ENCODE assay signal across 1 cellular context in the genomic region with DNA sequence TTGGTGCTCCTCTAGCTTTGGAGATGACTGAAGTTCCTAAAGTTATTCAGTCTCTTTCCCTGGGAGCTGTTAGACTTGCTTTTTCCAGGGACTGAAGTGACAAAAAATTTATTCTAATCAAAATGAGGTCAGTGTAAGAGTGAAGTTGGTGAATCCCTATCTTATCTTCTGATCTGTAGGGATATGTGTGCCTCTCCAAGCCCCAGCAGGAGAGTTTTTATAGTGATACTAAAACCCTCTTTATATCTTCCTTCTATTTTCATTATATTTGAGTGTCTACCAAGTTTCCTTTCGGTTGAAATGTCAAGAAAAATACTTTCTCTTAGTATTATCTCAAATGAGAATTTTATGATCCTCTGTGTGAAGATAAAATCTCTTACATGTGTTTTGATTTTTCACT.
TF ChIP-seq lines count a peak whose summit lies in the region.

No MANE protein-coding gene starts in this region.

TF ChIP-seq in HEK293, 187 proteins besides CTCF, POLR2A, EP300 and RAD21 (continued from another document and continues in another):
- no peak for TF ChIP-seq REPIN1 (tag by site-specific recombination; IDR thresholded peaks at IDR 0.05; ENCODE audit: low read depth)
- peak; percentile 58; the same call in 1 of the 2 replicates for TF ChIP-seq ZEB2 (tag by site-specific recombination; IDR thresholded peaks at IDR 0.05)
- TF ChIP-seq ZNF561 (tag by site-specific recombination; IDR thresholded peaks at IDR 0.05; ENCODE audit: borderline replicate concordance): peak; percentile 83
- no peak for TF ChIP-seq ZSCAN23 (tag by site-specific recombination; IDR thresholded peaks at IDR 0.05)
- no peak for TF ChIP-seq ZNF707 (tag by site-specific recombination; IDR thresholded peaks at IDR 0.05)
- TF ChIP-seq ZNF16 (tag by site-specific recombination; IDR thresholded peaks at IDR 0.05; ENCODE audit: low read depth): no peak
- TF ChIP-seq GLIS1 (tag by site-specific recombination; IDR thresholded peaks at IDR 0.05): 0 out of 2 replicates have a peak, but pooled peaks have one; percentile 17
- TF ChIP-seq ZNF560 (tag by site-specific recombination; IDR thresholded peaks at IDR 0.05; ENCODE audit: borderline replicate concordance): no peak
- TF ChIP-seq GLI2 (tag by site-specific recombination; IDR thresholded peaks at IDR 0.05; ENCODE audit: borderline replicate concordance, low read depth): peak; percentile 46; the same call in 1 of the 2 replicates
- TF ChIP-seq ZNF610 (tag by site-specific recombination; IDR thresholded peaks at IDR 0.05; ENCODE audit: borderline replicate concordance): no peak
- peak; percentile 61; the same call in 1 of the 2 replicates for TF ChIP-seq MZF1 (tag by site-specific recombination; IDR thresholded peaks at IDR 0.05; ENCODE audit: borderline replicate concordance)
- peak; percentile 72; the same call in 1 of the 2 replicates for TF ChIP-seq TCF7L2 (IDR thresholded peaks at IDR 0.05; ENCODE audit: borderline replicate concordance, low read depth, low read length)
- TF ChIP-seq ZNF174 (tag by site-specific recombination; IDR thresholded peaks at IDR 0.05): no peak
- TF ChIP-seq, protein P1, sequence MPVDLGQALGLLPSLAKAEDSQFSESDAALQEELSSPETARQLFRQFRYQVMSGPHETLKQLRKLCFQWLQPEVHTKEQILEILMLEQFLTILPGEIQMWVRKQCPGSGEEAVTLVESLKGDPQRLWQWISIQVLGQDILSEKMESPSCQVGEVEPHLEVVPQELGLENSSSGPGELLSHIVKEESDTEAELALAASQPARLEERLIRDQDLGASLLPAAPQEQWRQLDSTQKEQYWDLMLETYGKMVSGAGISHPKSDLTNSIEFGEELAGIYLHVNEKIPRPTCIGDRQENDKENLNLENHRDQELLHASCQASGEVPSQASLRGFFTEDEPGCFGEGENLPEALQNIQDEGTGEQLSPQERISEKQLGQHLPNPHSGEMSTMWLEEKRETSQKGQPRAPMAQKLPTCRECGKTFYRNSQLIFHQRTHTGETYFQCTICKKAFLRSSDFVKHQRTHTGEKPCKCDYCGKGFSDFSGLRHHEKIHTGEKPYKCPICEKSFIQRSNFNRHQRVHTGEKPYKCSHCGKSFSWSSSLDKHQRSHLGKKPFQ (tag by site-specific recombination; IDR thresholded peaks at IDR 0.05): peak; percentile 71
- no peak for TF ChIP-seq ZNF654 (tag by site-specific recombination; IDR thresholded peaks at IDR 0.05; ENCODE audit: low read depth)
- TF ChIP-seq ZNF24 (tag by site-specific recombination; IDR thresholded peaks at IDR 0.05): peak; percentile 60; the same call in 1 of the 2 replicates
- peak; percentile 71 for TF ChIP-seq KLF8 (tag by site-specific recombination; IDR thresholded peaks at IDR 0.05)
- TF ChIP-seq ZNF274 (IDR thresholded peaks at IDR 0.05; ENCODE audit: low read length): no peak
- TF ChIP-seq ZNF274 (tag by site-specific recombination; IDR thresholded peaks at IDR 0.05; ENCODE audit: borderline replicate concordance): no peak
- TF ChIP-seq, protein P2, sequence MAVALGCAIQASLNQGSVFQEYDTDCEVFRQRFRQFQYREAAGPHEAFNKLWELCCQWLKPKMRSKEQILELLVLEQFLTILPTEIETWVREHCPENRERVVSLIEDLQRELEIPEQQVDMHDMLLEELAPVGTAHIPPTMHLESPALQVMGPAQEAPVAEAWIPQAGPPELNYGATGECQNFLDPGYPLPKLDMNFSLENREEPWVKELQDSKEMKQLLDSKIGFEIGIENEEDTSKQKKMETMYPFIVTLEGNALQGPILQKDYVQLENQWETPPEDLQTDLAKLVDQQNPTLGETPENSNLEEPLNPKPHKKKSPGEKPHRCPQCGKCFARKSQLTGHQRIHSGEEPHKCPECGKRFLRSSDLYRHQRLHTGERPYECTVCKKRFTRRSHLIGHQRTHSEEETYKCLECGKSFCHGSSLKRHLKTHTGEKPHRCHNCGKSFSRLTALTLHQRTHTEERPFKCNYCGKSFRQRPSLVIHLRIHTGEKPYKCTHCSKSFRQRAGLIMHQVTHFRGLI (tag by site-specific recombination; IDR thresholded peaks at IDR 0.05): 0 out of 2 replicates have a peak, but pooled peaks have one; percentile 24
- TF ChIP-seq ZNF157 (tag by site-specific recombination; IDR thresholded peaks at IDR 0.05): no peak
- no peak for TF ChIP-seq ZNF521 (tag by site-specific recombination; IDR thresholded peaks at IDR 0.05)
- TF ChIP-seq ZNF585B (tag by site-specific recombination; IDR thresholded peaks at IDR 0.05): no peak
- TF ChIP-seq, protein P3, sequence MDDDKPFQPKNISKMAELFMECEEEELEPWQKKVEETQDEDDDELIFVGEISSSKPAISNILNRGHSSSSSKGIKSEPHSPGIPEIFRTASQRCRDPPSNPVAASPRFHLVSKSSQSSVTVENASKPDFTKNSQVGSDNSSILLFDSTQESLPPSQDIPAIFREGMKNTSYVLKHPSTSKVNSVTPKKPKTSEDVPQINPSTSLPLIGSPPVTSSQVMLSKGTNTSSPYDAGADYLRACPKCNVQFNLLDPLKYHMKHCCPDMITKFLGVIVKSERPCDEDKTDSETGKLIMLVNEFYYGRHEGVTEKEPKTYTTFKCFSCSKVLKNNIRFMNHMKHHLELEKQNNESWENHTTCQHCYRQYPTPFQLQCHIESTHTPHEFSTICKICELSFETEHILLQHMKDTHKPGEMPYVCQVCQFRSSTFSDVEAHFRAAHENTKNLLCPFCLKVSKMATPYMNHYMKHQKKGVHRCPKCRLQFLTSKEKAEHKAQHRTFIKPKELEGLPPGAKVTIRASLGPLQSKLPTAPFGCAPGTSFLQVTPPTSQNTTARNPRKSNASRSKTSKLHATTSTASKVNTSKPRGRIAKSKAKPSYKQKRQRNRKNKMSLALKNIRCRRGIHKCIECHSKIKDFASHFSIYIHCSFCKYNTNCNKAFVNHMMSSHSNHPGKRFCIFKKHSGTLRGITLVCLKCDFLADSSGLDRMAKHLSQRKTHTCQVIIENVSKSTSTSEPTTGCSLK (tag by site-specific recombination; IDR thresholded peaks at IDR 0.05): no peak
- TF ChIP-seq ZNF629 (tag by site-specific recombination; IDR thresholded peaks at IDR 0.05): peak; percentile 60
- no peak for TF ChIP-seq RBAK (tag by site-specific recombination; IDR thresholded peaks at IDR 0.05)
- TF ChIP-seq ZBTB48 (tag by site-specific recombination; IDR thresholded peaks at IDR 0.05): no peak
- TF ChIP-seq PRDM1 (tag by site-specific recombination; IDR thresholded peaks at IDR 0.05): 0 out of 2 replicates have a peak, but pooled peaks have one; percentile 25
- TF ChIP-seq ZNF121 (tag by site-specific recombination; IDR thresholded peaks at IDR 0.05): no peak
- no peak for TF ChIP-seq ZNF548 (tag by site-specific recombination; IDR thresholded peaks at IDR 0.05)
- TF ChIP-seq, protein P4, sequence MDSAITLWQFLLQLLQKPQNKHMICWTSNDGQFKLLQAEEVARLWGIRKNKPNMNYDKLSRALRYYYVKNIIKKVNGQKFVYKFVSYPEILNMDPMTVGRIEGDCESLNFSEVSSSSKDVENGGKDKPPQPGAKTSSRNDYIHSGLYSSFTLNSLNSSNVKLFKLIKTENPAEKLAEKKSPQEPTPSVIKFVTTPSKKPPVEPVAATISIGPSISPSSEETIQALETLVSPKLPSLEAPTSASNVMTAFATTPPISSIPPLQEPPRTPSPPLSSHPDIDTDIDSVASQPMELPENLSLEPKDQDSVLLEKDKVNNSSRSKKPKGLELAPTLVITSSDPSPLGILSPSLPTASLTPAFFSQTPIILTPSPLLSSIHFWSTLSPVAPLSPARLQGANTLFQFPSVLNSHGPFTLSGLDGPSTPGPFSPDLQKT (IDR thresholded peaks at IDR 0.05; ENCODE audit: borderline replicate concordance, low read depth, low read length): no peak
- TF ChIP-seq ZNF701 (tag by site-specific recombination; IDR thresholded peaks at IDR 0.05): no peak
- no peak for TF ChIP-seq ZNF354C (tag by site-specific recombination; IDR thresholded peaks at IDR 0.05; ENCODE audit: borderline replicate concordance, low read depth)
- TF ChIP-seq ZNF843 (tag by site-specific recombination; IDR thresholded peaks at IDR 0.05): peak; percentile 90
- TF ChIP-seq FEZF1 (tag by site-specific recombination; IDR thresholded peaks at IDR 0.05): peak; percentile 86
- TF ChIP-seq, protein P5, sequence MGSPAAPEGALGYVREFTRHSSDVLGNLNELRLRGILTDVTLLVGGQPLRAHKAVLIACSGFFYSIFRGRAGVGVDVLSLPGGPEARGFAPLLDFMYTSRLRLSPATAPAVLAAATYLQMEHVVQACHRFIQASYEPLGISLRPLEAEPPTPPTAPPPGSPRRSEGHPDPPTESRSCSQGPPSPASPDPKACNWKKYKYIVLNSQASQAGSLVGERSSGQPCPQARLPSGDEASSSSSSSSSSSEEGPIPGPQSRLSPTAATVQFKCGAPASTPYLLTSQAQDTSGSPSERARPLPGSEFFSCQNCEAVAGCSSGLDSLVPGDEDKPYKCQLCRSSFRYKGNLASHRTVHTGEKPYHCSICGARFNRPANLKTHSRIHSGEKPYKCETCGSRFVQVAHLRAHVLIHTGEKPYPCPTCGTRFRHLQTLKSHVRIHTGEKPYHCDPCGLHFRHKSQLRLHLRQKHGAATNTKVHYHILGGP (tag by site-specific recombination; IDR thresholded peaks at IDR 0.05): peak; percentile 50; the same call in 1 of the 2 replicates
- no peak for TF ChIP-seq ZNF248 (tag by site-specific recombination; IDR thresholded peaks at IDR 0.05)
- TF ChIP-seq SP7 (tag by site-specific recombination; IDR thresholded peaks at IDR 0.05): peak; percentile 9; the same call in 1 of the 2 replicates
- no peak for TF ChIP-seq ZNF48 (tag by site-specific recombination; IDR thresholded peaks at IDR 0.05)
- TF ChIP-seq ZNF324 (tag by site-specific recombination; IDR thresholded peaks at IDR 0.05): no peak
- TF ChIP-seq, protein P6, sequence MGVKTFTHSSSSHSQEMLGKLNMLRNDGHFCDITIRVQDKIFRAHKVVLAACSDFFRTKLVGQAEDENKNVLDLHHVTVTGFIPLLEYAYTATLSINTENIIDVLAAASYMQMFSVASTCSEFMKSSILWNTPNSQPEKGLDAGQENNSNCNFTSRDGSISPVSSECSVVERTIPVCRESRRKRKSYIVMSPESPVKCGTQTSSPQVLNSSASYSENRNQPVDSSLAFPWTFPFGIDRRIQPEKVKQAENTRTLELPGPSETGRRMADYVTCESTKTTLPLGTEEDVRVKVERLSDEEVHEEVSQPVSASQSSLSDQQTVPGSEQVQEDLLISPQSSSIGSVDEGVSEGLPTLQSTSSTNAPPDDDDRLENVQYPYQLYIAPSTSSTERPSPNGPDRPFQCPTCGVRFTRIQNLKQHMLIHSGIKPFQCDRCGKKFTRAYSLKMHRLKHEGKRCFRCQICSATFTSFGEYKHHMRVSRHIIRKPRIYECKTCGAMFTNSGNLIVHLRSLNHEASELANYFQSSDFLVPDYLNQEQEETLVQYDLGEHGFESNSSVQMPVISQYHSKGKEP (tag by site-specific recombination; IDR thresholded peaks at IDR 0.05): peak; percentile 48; the same call in 1 of the 2 replicates
- TF ChIP-seq, protein P7, sequence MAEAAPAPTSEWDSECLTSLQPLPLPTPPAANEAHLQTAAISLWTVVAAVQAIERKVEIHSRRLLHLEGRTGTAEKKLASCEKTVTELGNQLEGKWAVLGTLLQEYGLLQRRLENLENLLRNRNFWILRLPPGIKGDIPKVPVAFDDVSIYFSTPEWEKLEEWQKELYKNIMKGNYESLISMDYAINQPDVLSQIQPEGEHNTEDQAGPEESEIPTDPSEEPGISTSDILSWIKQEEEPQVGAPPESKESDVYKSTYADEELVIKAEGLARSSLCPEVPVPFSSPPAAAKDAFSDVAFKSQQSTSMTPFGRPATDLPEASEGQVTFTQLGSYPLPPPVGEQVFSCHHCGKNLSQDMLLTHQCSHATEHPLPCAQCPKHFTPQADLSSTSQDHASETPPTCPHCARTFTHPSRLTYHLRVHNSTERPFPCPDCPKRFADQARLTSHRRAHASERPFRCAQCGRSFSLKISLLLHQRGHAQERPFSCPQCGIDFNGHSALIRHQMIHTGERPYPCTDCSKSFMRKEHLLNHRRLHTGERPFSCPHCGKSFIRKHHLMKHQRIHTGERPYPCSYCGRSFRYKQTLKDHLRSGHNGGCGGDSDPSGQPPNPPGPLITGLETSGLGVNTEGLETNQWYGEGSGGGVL (tag by site-specific recombination; IDR thresholded peaks at IDR 0.05): 0 out of 2 replicates have a peak, but pooled peaks have one; percentile 32
- no peak for TF ChIP-seq ZNF394 (tag by site-specific recombination; IDR thresholded peaks at IDR 0.05; ENCODE audit: borderline replicate concordance)
- TF ChIP-seq ZFP41 (tag by site-specific recombination; IDR thresholded peaks at IDR 0.05; ENCODE audit: borderline replicate concordance): no peak
- TF ChIP-seq, protein P8, sequence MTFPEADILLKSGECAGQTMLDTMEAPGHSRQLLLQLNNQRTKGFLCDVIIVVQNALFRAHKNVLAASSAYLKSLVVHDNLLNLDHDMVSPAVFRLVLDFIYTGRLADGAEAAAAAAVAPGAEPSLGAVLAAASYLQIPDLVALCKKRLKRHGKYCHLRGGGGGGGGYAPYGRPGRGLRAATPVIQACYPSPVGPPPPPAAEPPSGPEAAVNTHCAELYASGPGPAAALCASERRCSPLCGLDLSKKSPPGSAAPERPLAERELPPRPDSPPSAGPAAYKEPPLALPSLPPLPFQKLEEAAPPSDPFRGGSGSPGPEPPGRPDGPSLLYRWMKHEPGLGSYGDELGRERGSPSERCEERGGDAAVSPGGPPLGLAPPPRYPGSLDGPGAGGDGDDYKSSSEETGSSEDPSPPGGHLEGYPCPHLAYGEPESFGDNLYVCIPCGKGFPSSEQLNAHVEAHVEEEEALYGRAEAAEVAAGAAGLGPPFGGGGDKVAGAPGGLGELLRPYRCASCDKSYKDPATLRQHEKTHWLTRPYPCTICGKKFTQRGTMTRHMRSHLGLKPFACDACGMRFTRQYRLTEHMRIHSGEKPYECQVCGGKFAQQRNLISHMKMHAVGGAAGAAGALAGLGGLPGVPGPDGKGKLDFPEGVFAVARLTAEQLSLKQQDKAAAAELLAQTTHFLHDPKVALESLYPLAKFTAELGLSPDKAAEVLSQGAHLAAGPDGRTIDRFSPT (tag by site-specific recombination; IDR thresholded peaks at IDR 0.05): peak; percentile 72
- TF ChIP-seq ZNF837 (tag by site-specific recombination; IDR thresholded peaks at IDR 0.05): no peak
- TF ChIP-seq ZNF514 (tag by site-specific recombination; IDR thresholded peaks at IDR 0.05): no peak
- TF ChIP-seq, protein P9, sequence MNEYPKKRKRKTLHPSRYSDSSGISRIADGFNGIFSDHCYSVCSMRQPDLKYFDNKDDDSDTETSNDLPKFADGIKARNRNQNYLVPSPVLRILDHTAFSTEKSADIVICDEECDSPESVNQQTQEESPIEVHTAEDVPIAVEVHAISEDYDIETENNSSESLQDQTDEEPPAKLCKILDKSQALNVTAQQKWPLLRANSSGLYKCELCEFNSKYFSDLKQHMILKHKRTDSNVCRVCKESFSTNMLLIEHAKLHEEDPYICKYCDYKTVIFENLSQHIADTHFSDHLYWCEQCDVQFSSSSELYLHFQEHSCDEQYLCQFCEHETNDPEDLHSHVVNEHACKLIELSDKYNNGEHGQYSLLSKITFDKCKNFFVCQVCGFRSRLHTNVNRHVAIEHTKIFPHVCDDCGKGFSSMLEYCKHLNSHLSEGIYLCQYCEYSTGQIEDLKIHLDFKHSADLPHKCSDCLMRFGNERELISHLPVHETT (tag by site-specific recombination; IDR thresholded peaks at IDR 0.05): 0 out of 2 replicates have a peak, but pooled peaks have one; percentile 28
- TF ChIP-seq IKZF3 (tag by site-specific recombination; IDR thresholded peaks at IDR 0.05): peak; percentile 96
- TF ChIP-seq, protein P10, sequence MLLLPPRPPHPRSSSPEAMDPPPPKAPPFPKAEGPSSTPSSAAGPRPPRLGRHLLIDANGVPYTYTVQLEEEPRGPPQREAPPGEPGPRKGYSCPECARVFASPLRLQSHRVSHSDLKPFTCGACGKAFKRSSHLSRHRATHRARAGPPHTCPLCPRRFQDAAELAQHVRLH (tag by site-specific recombination; IDR thresholded peaks at IDR 0.05): peak; percentile 76; the same call in 1 of the 2 replicates
- peak; percentile 55 for TF ChIP-seq ZNF366 (tag by site-specific recombination; conservative IDR thresholded peaks at IDR 0.05)
